ENCODE assay signal across 23 cellular contexts in genomic region chr6:98985391-98985790, GRCh38.
"Had no signal": no experiment of that assay in that cellular context is flagged by ENCODE, and none has a peak within 500 bp of the region (broad histone marks: within the 10 kb centered on the region; RNA-seq: fewer than 3 reads in every experiment).

No MANE protein-coding gene starts in this region.

- H3K27me3 Mint-ChIP-seq: dendritic cell treated with granulocyte-macrophage colony-stimulating factor and Interleukin-4, amounts not matched to agents 40 ng/mL and 50 ng/mL, for 4 days had no signal

- H3K9me3 ChIP-seq: esophagus squamous epithelium, gastrocnemius medialis, heart right ventricle, left lung, lower lobe of right lung, mucosa of descending colon had no signal

- H3K4me1 Mint-ChIP-seq: mesothelial cell of epicardium; naive B cell; naive thymus-derived CD8-positive, alpha-beta T cell had no signal

- H3K27ac ChIP-seq: epithelial cell of prostate, esophagus squamous epithelium, gastrocnemius medialis, heart right ventricle, left lung, lower lobe of right lung had no signal

- DNase-seq: effector CD8-positive, alpha-beta T cell; effector memory CD8-positive, alpha-beta T cell; endodermal cell; erythroblast; esophagus squamous epithelium; foreskin fibroblast; gastrocnemius medialis; glutamatergic neuron; head of caudate nucleus; heart right ventricle; hippocampal formation; left cardiac atrium; left lung; left ventricle myocardium superior; lower lobe of right lung; mesenchymal stem cell; mucosa of descending colon; naive B cell; naive thymus-derived CD8-positive, alpha-beta T cell had no signal

- H3K4me1 ChIP-seq: esophagus squamous epithelium, gastrocnemius medialis, left lung, lower lobe of right lung had no signal

- H3K27ac Mint-ChIP-seq: dendritic cell treated with granulocyte-macrophage colony-stimulating factor and Interleukin-4, amounts not matched to agents 40 ng/mL and 50 ng/mL, for 4 days; effector memory CD8-positive, alpha-beta T cell; endodermal cell; mesothelial cell of epicardium; naive B cell; naive thymus-derived CD8-positive, alpha-beta T cell had no signal

- H3K4me3 ChIP-seq: esophagus squamous epithelium, gastrocnemius medialis, heart right ventricle, left lung, lower lobe of right lung, mucosa of descending colon had no signal

- H3K4me3 Mint-ChIP-seq: dendritic cell treated with granulocyte-macrophage colony-stimulating factor and Interleukin-4, amounts not matched to agents 40 ng/mL and 50 ng/mL, for 4 days; effector memory CD8-positive, alpha-beta T cell; endodermal cell; mesothelial cell of epicardium; naive B cell; naive thymus-derived CD8-positive, alpha-beta T cell had no signal

- H3K36me3 Mint-ChIP-seq: mesothelial cell of epicardium; naive B cell; naive thymus-derived CD8-positive, alpha-beta T cell had no signal

- ATAC-seq: effector memory CD8-positive, alpha-beta T cell; esophagus mucosa; gastrocnemius medialis; heart right ventricle; left cardiac atrium; left lung; left ventricle myocardium superior; lower lobe of right lung; mucosa of descending colon; naive thymus-derived CD8-positive, alpha-beta T cell had no signal

- H3K27me3 ChIP-seq: esophagus squamous epithelium, gastrocnemius medialis, heart right ventricle, left lung had no signal

- H3K9me3 Mint-ChIP-seq: dendritic cell treated with granulocyte-macrophage colony-stimulating factor and Interleukin-4, amounts not matched to agents 40 ng/mL and 50 ng/mL, for 4 days; effector memory CD8-positive, alpha-beta T cell; endodermal cell; mesothelial cell of epicardium; naive B cell; naive thymus-derived CD8-positive, alpha-beta T cell had no signal

- H3K36me3 ChIP-seq: esophagus squamous epithelium, gastrocnemius medialis, heart right ventricle, left lung, lower lobe of right lung had no signal
